Comparison of ENCODE assay signal across 4 cellular contexts in genomic region chr2:68303902-68304272, GRCh38. TPM values are rescaled to one million over a fixed set of nuclear protein-coding genes. Genes with fewer than 3 reads are reported as not detected.
"Had no signal": no experiment of that assay in that cellular context is flagged by ENCODE, and none has a peak within 500 bp of the region (broad histone marks: within the 10 kb centered on the region; RNA-seq: fewer than 3 reads in every experiment).

No MANE protein-coding gene starts in this region.

RNA-seq across cellular contexts. Expression of gene CNRIP1, which starts 15.9 kb away (rescaled TPM):
- total RNA-seq: mononuclear cell had no signal
- polyA plus RNA-seq: immature natural killer cell; mammary epithelial cell; naive thymus-derived CD4-positive, alpha-beta T cell had no signal
